ENCODE assay signal across 30 cellular contexts in the genomic region with DNA sequence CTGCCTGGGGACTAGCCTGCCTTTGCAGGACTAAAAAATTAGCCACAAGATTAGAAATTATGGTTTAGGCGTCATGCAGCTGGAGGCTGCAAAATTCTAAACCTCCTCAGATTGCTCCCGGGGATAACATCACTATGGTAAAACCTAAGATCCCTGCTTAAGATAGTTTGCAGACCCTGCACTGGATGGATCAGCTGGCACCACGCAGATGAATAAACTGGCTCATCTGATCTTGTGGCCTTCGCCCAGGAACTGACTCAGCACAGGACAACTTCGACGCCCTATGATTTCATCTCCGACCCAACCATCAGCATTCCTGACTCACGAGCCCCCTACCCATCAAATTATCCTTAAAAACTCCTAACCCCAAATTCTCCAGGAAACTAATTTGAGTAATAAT.
"Had no signal": no experiment of that assay in that cellular context is flagged by ENCODE, and none has a peak within 500 bp of the region (broad histone marks: within the 10 kb centered on the region; RNA-seq: fewer than 3 reads in every experiment).

No MANE protein-coding gene starts in this region.

- H3K27ac ChIP-seq: adrenal gland, body of pancreas, breast epithelium, SJCRH30, SK-N-MC had no signal

- H3K4me3 ChIP-seq: adrenal gland, body of pancreas, breast epithelium, SJCRH30, SK-N-MC had no signal

- H3K4me1 ChIP-seq: body of pancreas, breast epithelium had no signal

- ATAC-seq: activated CD4-positive, alpha-beta T cell treated with anti-CD3 and anti-CD28 coated beads for 36 hours; activated CD4-positive, CD25-positive, alpha-beta regulatory T cell treated with anti-CD3 and anti-CD28 coated beads, Interleukin-2, amount 50 U/mL, for 24 hours; activated CD8-positive, alpha-beta T cell treated with anti-CD3 and anti-CD28 coated beads, Interleukin-2, amount 10 ng/mL, durations not matched to agents 7 days and 5 days; activated naive CD4-positive, alpha-beta T cell treated with anti-CD3 and anti-CD28 coated beads, Interleukin-2, amount 50 U/mL, for 72 hours; activated T-cell treated with anti-CD3 and anti-CD28 coated beads, Interleukin-2, amount 50 U/mL, for 4 hours; body of pancreas; WTC11 had no signal

- H3K9me3 ChIP-seq: adrenal gland, body of pancreas, breast epithelium had no signal

- H3K36me3 ChIP-seq: adrenal gland, breast epithelium, SJCRH30 had no signal

- DNase-seq: activated CD4-positive, alpha-beta T cell treated with anti-CD3 and anti-CD28 coated beads for 36 hours; activated CD4-positive, alpha-beta T cell treated with anti-CD3 and anti-CD28 coated beads, Interleukin-2, amount 10 ng/mL, durations not matched to agents 7 days and 5 days; activated CD4-positive, alpha-beta T cell treated with anti-CD3 and anti-CD28 coated beads, Interleukin-2, amount 50 U/mL, for 48 hours; activated CD8-positive, alpha-beta T cell treated with anti-CD3 and anti-CD28 coated beads, Interleukin-2, amount 10 ng/mL, durations not matched to agents 7 days and 5 days; activated gamma-delta T cell treated with Interleukin-2 at 50 U/mL for 16 hours; activated naive CD4-positive, alpha-beta T cell treated with anti-CD3 and anti-CD28 coated beads for 36 hours; activated T-cell treated with anti-CD3 and anti-CD28 coated beads, Interleukin-2, amount 50 U/mL, for 4 hours; body of pancreas; Kasumi-1; MM.1S; MV-4-11; NCI-H1092; NCI-H146; NCI-H187; NCI-H2029 treated with DMSO at 0.1 percent for 48 hours; NCI-H2107; NCI-H2171; NCI-H510A; NCI-H526; NCI-H748 treated with DMSO at 0.1 percent for 48 hours; NK-92 treated with Interleukin-12 subunit alpha and Interleukin-12 subunit beta, amount 100 ng/mL, for 24 hours; SHP77; SJCRH30; T1000 had no signal

- H3K27me3 ChIP-seq: adrenal gland, body of pancreas, breast epithelium, SJCRH30 had no signal
